In the genomic region with DNA sequence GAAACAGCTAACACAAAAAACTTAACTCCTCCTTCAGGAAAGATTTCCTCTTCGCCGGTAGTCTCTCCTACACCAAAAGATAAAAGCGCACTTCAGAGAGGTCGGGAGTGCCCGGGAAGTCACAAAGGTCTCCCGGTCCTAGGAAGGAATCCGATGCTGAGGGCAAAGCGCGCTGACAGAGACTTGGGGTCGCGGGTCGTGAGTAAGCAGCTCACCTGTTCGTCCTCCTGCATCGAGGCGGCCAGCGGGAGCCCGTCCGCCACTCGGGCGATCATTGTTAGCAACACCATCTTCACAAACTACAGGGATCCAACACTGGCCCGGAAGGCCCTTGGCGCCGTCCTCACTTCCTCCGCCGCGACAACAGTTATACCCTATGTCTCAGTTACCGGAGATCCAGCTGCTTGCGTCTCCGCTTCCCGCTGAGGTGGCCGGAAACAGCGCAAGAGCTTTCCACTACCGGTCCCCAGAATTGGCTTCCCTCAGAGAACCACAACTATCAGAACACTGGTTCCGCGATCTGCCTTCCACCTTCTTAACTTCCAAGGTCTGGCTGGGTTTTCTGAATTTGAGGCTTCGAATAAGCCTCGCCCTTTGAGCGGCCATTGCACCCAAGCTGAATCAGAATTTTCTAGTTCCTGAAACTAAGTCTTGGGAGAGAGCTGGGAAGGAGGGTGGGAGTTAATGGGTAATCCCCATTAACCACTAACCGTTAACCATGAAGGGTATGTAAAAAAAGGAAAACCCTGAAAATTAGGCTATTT, we compare ENCODE assay signal across 8 cellular contexts. TPM values are rescaled to one million over a fixed set of nuclear protein-coding genes. Genes with fewer than 3 reads are reported as not detected.
DNase-seq lines count a peak whose midpoint lies in the region; ATAC-seq, FAIRE-seq and TF ChIP-seq lines count a peak whose summit lies in the region.

Gene SEC22B (minus strand): TSS at position 429 of the 764 bp plus-strand sequence. CDS start 139 bp downstream, at position 290.

- H2AFZ ChIP-seq in astrocyte (ENCODE audit: low read depth, low read length) (peak within 1 kb of the TSS; percentile 88), hepatocyte (peak within 1 kb of the TSS; percentile 80)

- H3K27me3 Mint-ChIP-seq in astrocyte (ENCODE audit: low read depth, unreplicated experiment) = no peaks in the 10 kb centered on the region

- H3K36me3 Mint-ChIP-seq in astrocyte (ENCODE audit: low read depth, unreplicated experiment) = no peaks in the 10 kb centered on the region

- H3K27ac Mint-ChIP-seq in astrocyte (ENCODE audit: unreplicated experiment) = peak within 1 kb of the TSS; percentile 99

- WGBS in hepatocyte (ENCODE audit: low lambda C conversion rate, missing lambda C conversion rate) = 3% methylated on average over 39 of the region's 39 CpGs
- 3% methylated on average over 39 of the region's 39 CpGs for WGBS in aorta, 2 donors

- H3K27me3 ChIP-seq in astrocyte (ENCODE audit: insufficient read depth, low read length) (no peaks in the 10 kb centered on the region), hepatocyte (no peaks in the 10 kb centered on the region), aorta (ENCODE audit: control insufficient read depth in 1 of 2, insufficient read depth in 2 of 2, low read length in 1 of 2) (no peaks in the 10 kb centered on the region)

- DNase-seq in NCI-H2029 treated with DMSO at 0.1 percent for 48 hours (lab: John Stamatoyannopoulos, UW) = peak; percentile 78
- DNase-seq in T-helper 22 cell (ENCODE audit: low read depth) = peak; percentile 84
- peak; percentile 92 for DNase-seq in astrocyte (ENCODE audit: low read depth)
- DNase-seq in hepatocyte (ENCODE audit: low spot score) = peak; percentile 92
- peak; percentile 88 for DNase-seq in renal cortical epithelial cell (ENCODE audit: low read depth)
- DNase-seq in aorta = peak; percentile 92 to 93

- no peaks in the 10 kb centered on the region for H3K9me2 ChIP-seq in hepatocyte (replicated peaks; ENCODE audit: insufficient read depth)

- intact Hi-C loops in aorta (cut with DNase I) = no loop called here

- H3K4me3 Mint-ChIP-seq in astrocyte (ENCODE audit: unreplicated experiment) = peak within 1 kb of the TSS; percentile 99

- H3K4me3 ChIP-seq in astrocyte (ENCODE audit: insufficient read depth, low read depth, low read length) (peak within 1 kb of the TSS; percentile 98), hepatocyte (peak within 1 kb of the TSS; percentile 63), aorta (ENCODE audit: low read length in 2 of 2) (peak within 1 kb of the TSS; percentile 30 to 72)

- peaks cover 23% of the 10 kb centered on the region for H3K79me2 ChIP-seq in astrocyte (ENCODE audit: insufficient read depth, low read length)
- peaks cover 10% of the 10 kb centered on the region for H3K79me2 ChIP-seq in hepatocyte

- H3K36me3 ChIP-seq in astrocyte (ENCODE audit: insufficient read depth, low read length) (no peaks in the 10 kb centered on the region), hepatocyte (replicated peaks; ENCODE audit: insufficient read depth, low read depth) (no peaks in the 10 kb centered on the region), aorta (ENCODE audit: control insufficient read depth in 1 of 2, insufficient read depth in 2 of 2, low read length in 1 of 2) (no peaks in the 10 kb centered on the region)

- no peak for FAIRE-seq in astrocyte (lab: Jason Lieb, UNC)

- H3K9me3 Mint-ChIP-seq in astrocyte (ENCODE audit: unreplicated experiment) = peaks cover 2% of the 10 kb centered on the region

- peaks cover 13% of the 10 kb centered on the region for H3K4me1 Mint-ChIP-seq in astrocyte (ENCODE audit: low read depth, unreplicated experiment)

- peak within 1 kb of the TSS; percentile 99 for H3K9ac ChIP-seq in astrocyte (ENCODE audit: low read length)

- H3K9me3 ChIP-seq in astrocyte (ENCODE audit: insufficient read depth, low read depth, low read length) (no peaks in the 10 kb centered on the region), hepatocyte (ENCODE audit: low read depth) (no peaks in the 10 kb centered on the region), aorta (ENCODE audit: control insufficient read depth, low read length) (no peaks in the 10 kb centered on the region)

- ATAC-seq in GM18511 (IDR thresholded peaks at IDR 0.05; ENCODE audit: unreplicated experiment) (peak; percentile 98), HG03025 (IDR thresholded peaks at IDR 0.05; ENCODE audit: low FRiP score, unreplicated experiment) (peak; percentile 93), aorta (ENCODE audit: low FRiP score) (peak; percentile 95)

- TF ChIP-seq CTCF in astrocyte (IDR thresholded peaks at IDR 0.05; ENCODE audit: insufficient read depth, low read depth, low read length) (no peak), hepatocyte (IDR thresholded peaks at IDR 0.05; ENCODE audit: poor library complexity) (no peak)

- H3K27ac ChIP-seq in astrocyte (ENCODE audit: low read depth, low read length) (peak within 1 kb of the TSS; percentile 96), hepatocyte (peak within 1 kb of the TSS; percentile 96), aorta (ENCODE audit: low read depth in 1 of 2, low read length in 2 of 2) (peak within 1 kb of the TSS in 1 of 2 donors; percentile 30)

- peak within 1 kb of the TSS; percentile 85 for H3K4me2 ChIP-seq in astrocyte (ENCODE audit: low read length)
- peak within 1 kb of the TSS; percentile 80 for H3K4me2 ChIP-seq in hepatocyte

- H4K20me1 ChIP-seq in astrocyte (ENCODE audit: insufficient read depth, low read length) (no peaks in the 10 kb centered on the region), hepatocyte (ENCODE audit: insufficient read depth, poor library complexity, severe bottlenecking) (no peaks in the 10 kb centered on the region)

- H3K4me1 ChIP-seq in astrocyte (ENCODE audit: insufficient read depth, low read length) (peaks cover 13% of the 10 kb centered on the region), hepatocyte (ENCODE audit: insufficient read depth) (peaks cover 11% of the 10 kb centered on the region), aorta (ENCODE audit: control insufficient read depth in 1 of 2, insufficient read depth in 2 of 2, low read length in 2 of 2) (peaks cover 0 to 4% of the 10 kb centered on the region in 2 donors)

RNA-seq across cellular contexts. Expression of gene SEC22B, which starts in this region (rescaled TPM):
- total RNA-seq in astrocyte (45.9 and 48.6 TPM in 2 replicates), hepatocyte (49.5 and 52.9 TPM in 2 replicates), renal cortical epithelial cell (39.6 and 40.2 TPM in 2 replicates), aorta (10 to 100 TPM; 34.2 to 39.7 TPM)
- polyA plus RNA-seq in hepatocyte (28.8 and 37.6 TPM in 2 replicates), aorta (10 to 100 TPM; 23.7 to 26.6 TPM)
